9 cellular contexts compared by ENCODE assay signal in genomic region chr4:94453534-94453963, GRCh38. TPM values are rescaled to one million over a fixed set of nuclear protein-coding genes. Genes with fewer than 3 reads are reported as not detected.
DNase-seq lines count a peak whose midpoint lies in the region; ATAC-seq, FAIRE-seq and TF ChIP-seq lines count a peak whose summit lies in the region.
"Had no signal": no experiment of that assay in that cellular context is flagged by ENCODE, and none has a peak within 500 bp of the region (broad histone marks: within the 10 kb centered on the region; RNA-seq: fewer than 3 reads in every experiment).

No MANE protein-coding gene starts in this region.

- no peak overlapping the region for H2BK120ac ChIP-seq in H1 (replicated peaks; ENCODE audit: low read depth, low read length)

- H3K4me1 ChIP-seq in H1 (replicated peaks in 1 of 4; ENCODE audit: control insufficient read depth in 3 of 4, insufficient read depth in 4 of 4, low read length in 3 of 4) = peaks cover 0 to 15% (median 11%) of the 10 kb centered on the region in 4 experiments; a peak in 6 of 7 replicates

- TF ChIP-seq EP300 in H1 (IDR thresholded peaks at IDR 0.05; ENCODE audit: borderline replicate concordance in 1 of 2, low read depth in 2 of 2, low read length in 2 of 2) = no peak

- no peak for TF ChIP-seq CTCF in CD4-positive, alpha-beta T cell (IDR thresholded peaks at IDR 0.05)
- TF ChIP-seq CTCF in H1 (IDR thresholded peaks at IDR 0.05; ENCODE audit: control extremely low read depth in 1 of 3, insufficient read depth in 1 of 3, low read depth in 1 of 3, low read length in 3 of 3) = no peak
- no peak for TF ChIP-seq CTCF in nephron progenitor cell (IDR thresholded peaks at IDR 0.05)

- H3K4me2 ChIP-seq in H1 (ENCODE audit: insufficient read depth in 1 of 2, low read depth in 2 of 2, low read length in 2 of 2) = peak overlapping the region; percentile 75 to 90

- peaks cover 47% of the 10 kb centered on the region for H3K4me1 Mint-ChIP-seq in CD4-positive, alpha-beta T cell (ENCODE audit: low read depth)
- peaks cover 58% of the 10 kb centered on the region for H3K4me1 Mint-ChIP-seq in nephron progenitor cell

- H3K36me3 Mint-ChIP-seq in CD4-positive, alpha-beta T cell (ENCODE audit: low read depth) = no peaks in the 10 kb centered on the region
- peaks cover 16% of the 10 kb centered on the region for H3K36me3 Mint-ChIP-seq in nephron progenitor cell (ENCODE audit: low read depth)

- peak overlapping the region in 2 of 4 experiments; percentile 56 to 91; a peak in 4 of 8 replicates for H3K4me3 ChIP-seq in H1 (ENCODE audit: extremely low read depth in 1 of 4, insufficient read depth in 2 of 4, low read depth in 3 of 4, low read length in 4 of 4)

- no peak for TF ChIP-seq RAD21 in H1 (IDR thresholded peaks at IDR 0.05 in 1 of 2, conservative IDR thresholded peaks at IDR 0.05 in 1 of 2; ENCODE audit: low read depth in 2 of 2, low read length in 2 of 2)

- no peak overlapping the region for H3K9ac ChIP-seq in H1 (replicated peaks in 1 of 4; ENCODE audit: extremely low read depth in 1 of 4, low read depth in 3 of 4, low read length in 3 of 4)

- no peaks in the 10 kb centered on the region for H3K9me3 ChIP-seq in CD4-positive, alpha-beta T cell (ENCODE audit: control insufficient read depth, low read length)
- no peaks in the 10 kb centered on the region for H3K9me3 ChIP-seq in H1 (ENCODE audit: insufficient read depth in 2 of 2, low read depth in 1 of 2, low read length in 1 of 2)

- H3K27ac ChIP-seq in CD4-positive, alpha-beta T cell (ENCODE audit: low read depth, low read length) = no peak overlapping the region
- no peak overlapping the region for H3K27ac ChIP-seq in H1 (ENCODE audit: low read depth, low read length)

- peak overlapping the region; percentile 89 for H3K4me3 Mint-ChIP-seq in CD4-positive, alpha-beta T cell
- H3K4me3 Mint-ChIP-seq in nephron progenitor cell = peak overlapping the region; percentile 92

- DNase-seq in CD4-positive, alpha-beta T cell = no peak
- peak; percentile 46 for DNase-seq in M059J (ENCODE audit: low read depth)
- DNase-seq in H1 (ENCODE audit: low read depth in 1 of 2, low spot score in 2 of 2) = no peak
- DNase-seq in nephron progenitor cell = no peak
- DNase-seq in head of caudate nucleus = no peak
- no peak for DNase-seq in HuH-7.5 (ENCODE audit: low spot score)
- no peak for DNase-seq in COLO829 (ENCODE audit: low spot score)
- DNase-seq: SIG-M5 had no signal

- H3K27me3 Mint-ChIP-seq in CD4-positive, alpha-beta T cell = peaks cover 11% of the 10 kb centered on the region
- H3K27me3 Mint-ChIP-seq in nephron progenitor cell (ENCODE audit: low read depth, poor library complexity) = no peaks in the 10 kb centered on the region

- no peak overlapping the region for H3K23ac ChIP-seq in H1 (ENCODE audit: insufficient read length)

- H3K79me2 ChIP-seq in H1 (ENCODE audit: control insufficient read depth in 1 of 2, insufficient read depth in 2 of 2, low read length in 2 of 2) = peaks cover 0 to 47% of the 10 kb centered on the region in 2 experiments; a peak in 2 of 4 replicates

- H2BK5ac ChIP-seq in H1 (ENCODE audit: low read depth, low read length) = no peak overlapping the region

- no peak overlapping the region for H3K14ac ChIP-seq in H1 (ENCODE audit: insufficient read length)

- POLR2A ChIA-PET in CD4-positive, alpha-beta T cell (lab: Charles Lee) = no interaction called here
- POLR2A ChIA-PET in H1 (lab: Charles Lee; ENCODE audit: partially characterized antibody) = interaction anchor here (0.5 to 3.6 kb wide), 5 partner anchors 8 to 38 kb away, joined by 3 to 11 read pairs (median 3); no protein-coding TSS in a partner anchor

- no peak overlapping the region for H3K18ac ChIP-seq in H1 (ENCODE audit: extremely low read depth, low read length)

- peak overlapping the region; percentile 69 for H3K27ac Mint-ChIP-seq in CD4-positive, alpha-beta T cell
- H3K27ac Mint-ChIP-seq in nephron progenitor cell = peak overlapping the region; percentile 93

- WGBS in H1 (ENCODE audit: extremely low coverage in 1 of 2, insufficient coverage in 1 of 2, insufficient read length in 1 of 2, insufficient replicate concordance in 2 of 2, low coverage in 1 of 2, low lambda C conversion rate in 2 of 2, missing lambda C conversion rate in 1 of 2), 2 experiments = 80% methylated on average over 7 of the region's 7 CpGs; no CpG with 5 or more reads in 1 of the 2 experiments

- H2AFZ ChIP-seq in H1 (ENCODE audit: low read length) = no peak overlapping the region

- H3K79me1 ChIP-seq in H1 (ENCODE audit: low read depth, low read length) = no peaks in the 10 kb centered on the region

- no peak overlapping the region for H2AK5ac ChIP-seq in H1 (ENCODE audit: low read depth, low read length)

- peaks cover 0 to 7% (median 0%) of the 10 kb centered on the region in 4 experiments; a peak in 2 of 8 replicates for H3K36me3 ChIP-seq in H1 (ENCODE audit: control insufficient read depth in 2 of 4, insufficient read depth in 4 of 4, low read length in 3 of 4)

- peaks cover 5% of the 10 kb centered on the region for H3K27me3 ChIP-seq in CD4-positive, alpha-beta T cell (ENCODE audit: control insufficient read depth, insufficient read depth, low read length)
- peaks cover 0 to 3% (median 0%) of the 10 kb centered on the region in 4 experiments; a peak in 1 of 7 replicates for H3K27me3 ChIP-seq in H1 (replicated peaks in 1 of 4; ENCODE audit: control insufficient read depth in 3 of 4, extremely low read depth in 1 of 4, insufficient read depth in 3 of 4, low read length in 3 of 4)

- no peak overlapping the region for H4K91ac ChIP-seq in H1 (replicated peaks; ENCODE audit: insufficient read length, low read length)

- H3K9me3 Mint-ChIP-seq in CD4-positive, alpha-beta T cell = no peaks in the 10 kb centered on the region
- H3K9me3 Mint-ChIP-seq in nephron progenitor cell = no peaks in the 10 kb centered on the region

- no peak overlapping the region for H3K56ac ChIP-seq in H1 (replicated peaks; ENCODE audit: insufficient read length, low read depth, low read length)

- no peaks in the 10 kb centered on the region for H4K20me1 ChIP-seq in H1 (replicated peaks in 1 of 2; ENCODE audit: control insufficient read depth in 1 of 2, insufficient read depth in 2 of 2, low read length in 2 of 2)

- no peak overlapping the region for H2BK20ac ChIP-seq in H1 (ENCODE audit: low read length)

- no peak overlapping the region for H2BK15ac ChIP-seq in H1 (ENCODE audit: low read length)

- no peak for ATAC-seq in CD4-positive, alpha-beta T cell (ENCODE audit: poor library complexity)
- ATAC-seq in GM21423 (IDR thresholded peaks at IDR 0.05; ENCODE audit: unreplicated experiment) = no peak

- FAIRE-seq in H1 (lab: Jason Lieb, UNC) = no peak

- no peak overlapping the region for H4K8ac ChIP-seq in H1 (ENCODE audit: extremely low read depth, insufficient read depth, low read length)

- H3K23me2 ChIP-seq in H1 (ENCODE audit: low read depth, low read length) = peaks cover 8% of the 10 kb centered on the region

- no peak overlapping the region for H3K4ac ChIP-seq in H1 (replicated peaks; ENCODE audit: insufficient read length, low read depth, low read length)

- no peak overlapping the region for H4K5ac ChIP-seq in H1 (ENCODE audit: insufficient read length, low read depth, low read length)

- intact Hi-C loops in CD4-positive, alpha-beta T cell (cut with DNase I, micrococcal nuclease) = loop anchor here in 1 of 2 experiments (5.0 kb wide), 1 partner anchor 246 kb away; the partner anchor contains the start of gene SMARCAD1
- intact Hi-C loops in head of caudate nucleus (cut with DNase I) = no loop called here

- no peak for TF ChIP-seq POLR2A in H1 (IDR thresholded peaks at IDR 0.05; ENCODE audit: control extremely low read depth in 1 of 2, low read depth in 2 of 2, low read length in 2 of 2)

- CTCF ChIA-PET in CD4-positive, alpha-beta T cell (lab: Charles Lee) = no interaction called here
- CTCF ChIA-PET in H1 (lab: Charles Lee; ENCODE audit: partially characterized antibody) = interaction anchor here (0.6 to 2.6 kb wide), 2 partner anchors 47 to 666 kb away, joined by 3 to 6 read pairs; no protein-coding TSS in a partner anchor

- no peak overlapping the region for H2BK12ac ChIP-seq in H1 (ENCODE audit: low read depth, low read length)

TF ChIP-seq in H1, 55 proteins besides CTCF, POLR2A, EP300 and RAD21 (continues in another document):
- TF ChIP-seq JUN (IDR thresholded peaks at IDR 0.05; ENCODE audit: low read depth, low read length) (no peak), RBBP5 (IDR thresholded peaks at IDR 0.05; ENCODE audit: borderline replicate concordance, low read depth, low read length) (no peak), YY1 (IDR thresholded peaks at IDR 0.05; ENCODE audit: low read depth, low read length) (no peak)

RNA-seq across cellular contexts. Expression of gene PDLIM5, which starts 1.8 kb away (rescaled TPM):
- total RNA-seq in CD4-positive, alpha-beta T cell = 10 to 100 TPM; 23.0 to 23.1 TPM
- total RNA-seq in M059J (2014; rRNA removed; shearing (Covaris generic)) = 49.8 and 54.3 TPM in 2 replicates
- total RNA-seq in H1 (2021; fragmentation: NEBNext Ultra II Directional; extraction: Animal tissue kit (Norgen Biotek cat#: 25700)) = 58.9 and 62.1 TPM in 2 replicates
- 28.6 and 37.3 TPM in 2 replicates for polyA plus RNA-seq in H1 (2011; rRNA removed)
- 35.2 TPM for polyA plus RNA-seq in H1 (2011; cell fraction: cytosol; rRNA removed)
- 40.5 TPM for polyA plus RNA-seq in H1 (2011; cell fraction: nucleus; rRNA removed)
- polyA plus RNA-seq in H1 (2012, experiment 1 of 2) = 29.1 to 37.0 TPM (median 31.3 TPM) in 4 replicates
- polyA plus RNA-seq in H1 (2012, experiment 2 of 2) = 6.7 TPM
- polyA plus RNA-seq in H1 (2013, experiment 1 of 2) = 27.9 TPM
- polyA plus RNA-seq in H1 (2013, experiment 2 of 2) = 27.3 TPM
- 178 and 216 TPM in 2 replicates for polyA minus RNA-seq in H1 (2011; rRNA and poly(A)+ RNA removed)
- polyA minus RNA-seq in H1 (2011; cell fraction: cytosol; rRNA and poly(A)+ RNA removed) = 35.4 TPM
- 155 TPM for polyA minus RNA-seq in H1 (2011; cell fraction: nucleus; rRNA and poly(A)+ RNA removed)
